ENCODE assay signal across 17 cellular contexts in genomic region chr20:31811198-31811597, GRCh38. TPM values are rescaled to one million over a fixed set of nuclear protein-coding genes. Genes with fewer than 3 reads are reported as not detected.
A peak's percentile ranks its signal among the peaks of the same experiment; 100 is the strongest.
DNase-seq lines count a peak whose midpoint lies in the region; ATAC-seq and TF ChIP-seq lines count a peak whose summit lies in the region.
"Had no signal": no experiment of that assay in that cellular context is flagged by ENCODE, and none has a peak within 500 bp of the region (broad histone marks: within the 10 kb centered on the region; RNA-seq: fewer than 3 reads in every experiment).

No MANE protein-coding gene starts in this region.

- TF ChIP-seq CTCF in chondrocyte (IDR thresholded peaks at IDR 0.05) (no peak), gastrocnemius medialis (IDR thresholded peaks at IDR 0.05 in 4 of 5, conservative IDR thresholded peaks at IDR 0.05 in 1 of 5) (no peak), endothelial cell (IDR thresholded peaks at IDR 0.05; ENCODE audit: unreplicated experiment) (no peak)

- TF ChIP-seq POLR2A in gastrocnemius medialis (IDR thresholded peaks at IDR 0.05): no peak

- H3K9me3 ChIP-seq in right cardiac atrium (ENCODE audit: control insufficient read depth, low read length) (no peaks in the 10 kb centered on the region), gastrocnemius medialis (no peaks in the 10 kb centered on the region)

- H3K9me3 Mint-ChIP-seq in chondrocyte (ENCODE audit: low read depth) (no peaks in the 10 kb centered on the region), endothelial cell (ENCODE audit: unreplicated experiment) (no peaks in the 10 kb centered on the region)
- H3K9me3 Mint-ChIP-seq: CD8-positive, alpha-beta T cell had no signal

- H3K36me3 ChIP-seq in gastrocnemius medialis: no peaks in the 10 kb centered on the region

- H3K4me1 ChIP-seq in right cardiac atrium (ENCODE audit: control insufficient read depth, insufficient read depth, low read length) (peaks cover 18% of the 10 kb centered on the region), gastrocnemius medialis (peaks cover 80 to 82% of the 10 kb centered on the region in 2 donors)

- WGBS in right cardiac atrium: 76% methylated on average over 4 of the region's 4 CpGs

- H3K4me3 ChIP-seq in right cardiac atrium (ENCODE audit: low read length) (no peak overlapping the region), gastrocnemius medialis (no peak overlapping the region)

- intact Hi-C loops in right cardiac atrium (cut with DNase I) (no loop called here), left ventricle myocardium superior (cut with micrococcal nuclease) (no loop called here), gastrocnemius medialis (cut with DNase I; ENCODE audit: low total_unique reads) (no loop called here)

- H3K36me3 Mint-ChIP-seq in chondrocyte (ENCODE audit: low read depth) (peaks cover 3% of the 10 kb centered on the region), endothelial cell (ENCODE audit: low read depth, unreplicated experiment) (no peaks in the 10 kb centered on the region)
- H3K36me3 Mint-ChIP-seq: CD8-positive, alpha-beta T cell had no signal

- H3K27ac Mint-ChIP-seq in chondrocyte (ENCODE audit: unreplicated experiment) (peak overlapping the region; percentile 99), endothelial cell (ENCODE audit: unreplicated experiment) (no peak overlapping the region)
- H3K27ac Mint-ChIP-seq: CD8-positive, alpha-beta T cell had no signal

- in situ Hi-C loops in gastrocnemius medialis (cut with MboI; ENCODE audit: low sequenced_read_pairs in 4 of 4): loop anchor here in 2 of 4 donors (10.0 to 25.0 kb wide), 2 partner anchors 66 to 149 kb away; no protein-coding TSS in a partner anchor

- DNase-seq in right cardiac atrium (no peak), left ventricle myocardium superior (no peak), chondrocyte (ENCODE audit: low spot score) (no peak), gastrocnemius medialis (no peak), kidney tubule cell (ENCODE audit: low spot score) (no peak), endothelial cell (ENCODE audit: low spot score) (no peak)
- DNase-seq: AML-193; CD8-positive, alpha-beta T cell; DND-41; KG1; NCI-H1092 treated with DMSO at 0.1 percent for 48 hours; NCI-H2107; NCI-H226; NCI-H526 treated with DMSO at 0.1 percent for 48 hours had no signal

- H3K4me1 Mint-ChIP-seq in chondrocyte (ENCODE audit: low read depth) (peaks cover 77% of the 10 kb centered on the region), endothelial cell (ENCODE audit: unreplicated experiment) (peaks cover 10% of the 10 kb centered on the region)

- ATAC-seq in right cardiac atrium: no peak
- ATAC-seq in left ventricle myocardium superior: no peak
- ATAC-seq in gastrocnemius medialis: no peak
- no peak for ATAC-seq in GM21526 (IDR thresholded peaks at IDR 0.05; ENCODE audit: low FRiP score, unreplicated experiment)
- ATAC-seq: CD8-positive, alpha-beta T cell had no signal

- peak overlapping the region; percentile 85 for H3K27ac ChIP-seq in right cardiac atrium (ENCODE audit: low read length)
- H3K27ac ChIP-seq in gastrocnemius medialis: peak overlapping the region; percentile 87 to 95 (median 93)

- H3K27me3 Mint-ChIP-seq in chondrocyte (ENCODE audit: low read depth) (no peaks in the 10 kb centered on the region), endothelial cell (ENCODE audit: unreplicated experiment) (no peaks in the 10 kb centered on the region)

- peak overlapping the region; percentile 14 for H3K4me3 Mint-ChIP-seq in chondrocyte (ENCODE audit: unreplicated experiment)
- H3K4me3 Mint-ChIP-seq in endothelial cell (ENCODE audit: unreplicated experiment): no peak overlapping the region
- H3K4me3 Mint-ChIP-seq: CD8-positive, alpha-beta T cell had no signal

- no peaks in the 10 kb centered on the region for H3K27me3 ChIP-seq in right cardiac atrium (ENCODE audit: control insufficient read depth, insufficient read depth)
- H3K27me3 ChIP-seq in gastrocnemius medialis: no peaks in the 10 kb centered on the region

RNA-seq across cellular contexts. Expression of gene MYLK2, which starts 8.0 kb away (rescaled TPM):
- total RNA-seq in right cardiac atrium (1 to 10 TPM in 1 of 4 donors, under 1 TPM in 3; 0.51 to 2.0 (median 0.83) TPM), left ventricle myocardium superior (0.10 TPM), chondrocyte (1.3 to 3.3 TPM (median 2.9 TPM) in 3 replicates), gastrocnemius medialis (100 to 1,000 TPM in 2 of 4 donors, 10 to 100 TPM in 2; 17.2 to 255 (median 88.4) TPM), endothelial cell (ENCODE audit: unreplicated experiment) (1.7 TPM)
- 0.54 TPM for polyA plus RNA-seq in right cardiac atrium
- total RNA-seq: CD8-positive, alpha-beta T cell had no signal

RNA-seq across cellular contexts. Expression of gene FOXS1, which starts 34.2 kb away (rescaled TPM):
- total RNA-seq in right cardiac atrium (1 to 10 TPM; 2.0 to 4.3 (median 3.5) TPM), left ventricle myocardium superior (1.3 TPM), chondrocyte (54.1 to 192 TPM (median 185 TPM) in 3 replicates), gastrocnemius medialis (under 1 TPM in 1 of 4 donors, not detected in 3; 0.33 TPM), endothelial cell (ENCODE audit: unreplicated experiment) (9.6 TPM)
- polyA plus RNA-seq in right cardiac atrium: 3.0 TPM
- total RNA-seq: CD8-positive, alpha-beta T cell; H1 had no signal

RNA-seq across cellular contexts. Expression of gene DUSP15, which starts 59.1 kb away (rescaled TPM):
- total RNA-seq in right cardiac atrium (1 to 10 TPM; 6.6 to 8.3 (median 7.1) TPM), left ventricle myocardium superior (4.0 TPM), chondrocyte (3.6 to 11.6 TPM (median 11.5 TPM) in 3 replicates), gastrocnemius medialis (1 to 10 TPM in 1 of 4 donors, not detected in 3; 1.1 TPM), endothelial cell (ENCODE audit: unreplicated experiment) (2.1 TPM)
- polyA plus RNA-seq in right cardiac atrium: 11.0 TPM
- total RNA-seq: CD8-positive, alpha-beta T cell had no signal

RNA-seq across cellular contexts. Expression of gene TTLL9, which starts 59.2 kb away (rescaled TPM):
- total RNA-seq in right cardiac atrium: under 1 TPM in 2 of 4 donors, not detected in 2; 0.15 to 0.19 TPM
- 0.14 TPM for polyA plus RNA-seq in right cardiac atrium
- not detected for total RNA-seq in left ventricle myocardium superior
- 0.24 to 0.37 TPM (median 0.33 TPM) in 3 replicates for total RNA-seq in chondrocyte
- not detected for total RNA-seq in gastrocnemius medialis
- 0.46 TPM for total RNA-seq in endothelial cell (ENCODE audit: unreplicated experiment)
- total RNA-seq: CD8-positive, alpha-beta T cell; H1; M059J had no signal
